In the genomic region with DNA sequence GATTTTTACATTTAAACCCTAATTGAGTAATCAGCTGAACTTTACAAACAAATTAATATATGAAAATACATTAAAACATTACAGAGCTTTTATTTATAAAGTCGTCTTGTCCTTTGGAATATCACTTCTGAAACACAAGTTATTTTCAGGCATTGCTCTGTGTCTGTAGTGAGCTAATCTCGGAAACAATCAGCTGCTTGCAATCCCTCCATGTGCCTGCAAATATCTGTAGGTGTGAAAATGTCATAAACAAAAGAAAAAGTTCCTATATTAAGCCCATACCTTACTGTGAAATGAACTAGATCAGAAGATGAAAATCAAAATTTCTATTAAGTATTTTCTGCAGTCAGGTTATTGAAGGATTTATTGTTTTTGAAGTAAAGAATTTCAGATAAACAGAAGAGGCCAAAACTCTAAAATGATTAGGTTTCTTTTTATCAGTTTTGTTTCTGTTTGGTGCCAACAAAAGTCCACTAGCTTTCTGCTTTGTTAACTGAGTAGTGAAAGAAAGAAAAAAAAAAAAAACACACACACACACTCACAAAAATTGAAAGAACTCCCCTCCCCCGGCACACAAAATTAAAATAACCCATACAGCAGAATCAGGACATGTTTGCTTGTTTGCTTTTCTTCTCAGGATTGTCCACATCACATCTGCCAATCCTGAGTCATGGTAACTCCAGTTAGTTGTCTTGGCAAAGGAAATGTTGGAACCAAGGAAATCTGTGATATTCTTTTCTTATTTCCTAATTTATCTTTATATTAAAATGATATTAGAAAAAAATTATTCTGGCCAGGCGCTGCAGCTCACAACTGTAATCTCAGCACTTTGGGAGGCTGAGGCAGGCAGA, we compare ENCODE assay signal across 1 cellular context.
TF ChIP-seq lines count a peak whose summit lies in the region.

No MANE protein-coding gene starts in this region.

TF ChIP-seq in A549, 52 proteins besides CTCF, POLR2A, EP300 and RAD21 (continued from another document):
- TF ChIP-seq, protein P1, sequence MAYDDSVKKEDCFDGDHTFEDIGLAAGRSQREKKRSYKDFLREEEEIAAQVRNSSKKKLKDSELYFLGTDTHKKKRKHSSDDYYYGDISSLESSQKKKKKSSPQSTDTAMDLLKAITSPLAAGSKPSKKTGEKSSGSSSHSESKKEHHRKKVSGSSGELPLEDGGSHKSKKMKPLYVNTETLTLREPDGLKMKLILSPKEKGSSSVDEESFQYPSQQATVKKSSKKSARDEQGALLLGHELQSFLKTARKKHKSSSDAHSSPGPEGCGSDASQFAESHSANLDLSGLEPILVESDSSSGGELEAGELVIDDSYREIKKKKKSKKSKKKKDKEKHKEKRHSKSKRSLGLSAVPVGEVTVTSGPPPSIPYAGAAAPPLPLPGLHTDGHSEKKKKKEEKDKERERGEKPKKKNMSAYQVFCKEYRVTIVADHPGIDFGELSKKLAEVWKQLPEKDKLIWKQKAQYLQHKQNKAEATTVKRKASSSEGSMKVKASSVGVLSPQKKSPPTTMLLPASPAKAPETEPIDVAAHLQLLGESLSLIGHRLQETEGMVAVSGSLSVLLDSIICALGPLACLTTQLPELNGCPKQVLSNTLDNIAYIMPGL (CRISPR knock-in tag; IDR thresholded peaks at IDR 0.05; ENCODE audit: borderline replicate concordance): no peak
- no peak for TF ChIP-seq CBX2 (IDR thresholded peaks at IDR 0.05; ENCODE audit: borderline replicate concordance, low read depth)
- TF ChIP-seq POLR2AphosphoS2 (conservative IDR thresholded peaks at IDR 0.05; ENCODE audit: low read length): no peak
- TF ChIP-seq KDM5A (IDR thresholded peaks at IDR 0.05): no peak
- TF ChIP-seq JUNB (IDR thresholded peaks at IDR 0.05): no peak
- TF ChIP-seq TFCP2L1 (CRISPR knock-in tag; IDR thresholded peaks at IDR 0.05): no peak
- no peak for TF ChIP-seq ZC3H11A (IDR thresholded peaks at IDR 0.05)
- TF ChIP-seq NPAS2 (CRISPR knock-in tag; IDR thresholded peaks at IDR 0.05; ENCODE audit: borderline replicate concordance): no peak
